Comparison of ENCODE assay signal across 8 cellular contexts in genomic region chr7:5495581-5496375, GRCh38. TPM values are rescaled to one million over a fixed set of nuclear protein-coding genes. Genes with fewer than 3 reads are reported as not detected.
DNase-seq lines count a peak whose midpoint lies in the region; ATAC-seq, FAIRE-seq and TF ChIP-seq lines count a peak whose summit lies in the region.

No MANE protein-coding gene starts in this region.

- no peak overlapping the region for H2AFZ ChIP-seq in MM.1S (ENCODE audit: low read length)

- no peak overlapping the region for H3K9ac ChIP-seq in MM.1S (ENCODE audit: low read length)

- H3K4me1 ChIP-seq in pancreas, result peaks cover 16 to 19% (median 17%) of the 10 kb centered on the region in 3 donors
- 0 out of 2 replicates have a peak, but pooled peaks cover 4% of the 10 kb centered on the region for H3K4me1 ChIP-seq in MM.1S (ENCODE audit: low read length)

- no peaks in the 10 kb centered on the region for H3K9me3 Mint-ChIP-seq in activated CD8-positive, alpha-beta T cell treated with anti-CD3 and anti-CD28 coated beads, Interleukin-2, amount 10 ng/mL, durations not matched to agents 7 days and 5 days (ENCODE audit: insufficient read depth)

- H3K27me3 ChIP-seq in pancreas, result no peaks in the 10 kb centered on the region
- H3K27me3 ChIP-seq in MM.1S (replicated peaks; ENCODE audit: insufficient read depth, low read length), result no peaks in the 10 kb centered on the region

- peaks cover 41% of the 10 kb centered on the region for H3K4me1 Mint-ChIP-seq in activated CD8-positive, alpha-beta T cell treated with anti-CD3 and anti-CD28 coated beads, Interleukin-2, amount 10 ng/mL, durations not matched to agents 7 days and 5 days (ENCODE audit: low read depth)

- CTCF ChIA-PET in RWPE1 (lab: Yijun Ruan, JAX), result interaction anchor here (0.6 to 3.3 kb wide), 10 partner anchors 12 to 183 kb away, joined by 3 to 47 read pairs (median 6); no protein-coding TSS in a partner anchor
- CTCF ChIA-PET in activated CD8-positive, alpha-beta T cell treated with anti-CD3 and anti-CD28 coated beads, Interleukin-2, amount 10 ng/mL, durations not matched to agents 7 days and 5 days (lab: Charles Lee), result interaction anchor here (0.7 to 5.1 kb wide), 27 partner anchors 8 to 286 kb away, joined by 3 to 47 read pairs (median 6); partner anchors contain the start of gene RNF216

- no peak overlapping the region for H3K4me3 Mint-ChIP-seq in activated CD8-positive, alpha-beta T cell treated with anti-CD3 and anti-CD28 coated beads, Interleukin-2, amount 10 ng/mL, durations not matched to agents 7 days and 5 days

- H3K27ac ChIP-seq in RWPE1 (peak overlapping the region; percentile 87), pancreas (peak overlapping the region in 1 of 4 donors; percentile 12), MM.1S (ENCODE audit: low read length) (no peak overlapping the region)

- no peak for FAIRE-seq in pancreas (lab: Jason Lieb, UNC)

- no peak overlapping the region for H3K27ac Mint-ChIP-seq in activated CD8-positive, alpha-beta T cell treated with anti-CD3 and anti-CD28 coated beads, Interleukin-2, amount 10 ng/mL, durations not matched to agents 7 days and 5 days

- ATAC-seq in pancreas, result peak; percentile 81 to 91 (median 87)
- no peak for ATAC-seq in activated CD8-positive, alpha-beta T cell treated with anti-CD3 and anti-CD28 coated beads, Interleukin-2, amount 10 ng/mL, durations not matched to agents 7 days and 5 days
- no peak for ATAC-seq in HG03521 (IDR thresholded peaks at IDR 0.05; ENCODE audit: unreplicated experiment)
- ATAC-seq in GM19463 (IDR thresholded peaks at IDR 0.05; ENCODE audit: unreplicated experiment), result no peak

- H3K36me3 Mint-ChIP-seq in activated CD8-positive, alpha-beta T cell treated with anti-CD3 and anti-CD28 coated beads, Interleukin-2, amount 10 ng/mL, durations not matched to agents 7 days and 5 days (ENCODE audit: low read depth), result peaks cover 15% of the 10 kb centered on the region

- H3K9me2 ChIP-seq in MM.1S (replicated peaks; ENCODE audit: insufficient read depth, low read length), result no peaks in the 10 kb centered on the region

- POLR2A ChIA-PET in RWPE1 (lab: Yijun Ruan, JAX; ENCODE audit: low non-redundant PET), result interaction anchor here (0.5 kb wide), 1 partner anchor 16 kb away, joined by 16 read pairs; no protein-coding TSS in a partner anchor
- POLR2A ChIA-PET in activated CD8-positive, alpha-beta T cell treated with anti-CD3 and anti-CD28 coated beads, Interleukin-2, amount 10 ng/mL, durations not matched to agents 7 days and 5 days (lab: Charles Lee), result interaction anchor here (0.7 to 1.4 kb wide), 4 partner anchors 28 to 286 kb away, joined by 3 to 8 read pairs (median 3); partner anchors contain the start of gene RNF216

- no peaks in the 10 kb centered on the region for H3K79me2 ChIP-seq in MM.1S (ENCODE audit: low read length)

- H3K4me3 ChIP-seq in pancreas (no peak overlapping the region), MM.1S (ENCODE audit: low read length) (no peak overlapping the region)

- intact Hi-C loops in pancreas (cut with DNase I), result loop anchor here in 2 of 3 donors (10.0 kb wide), 1 partner anchor 209 kb away; no protein-coding TSS in a partner anchor

- H3F3A ChIP-seq in MM.1S (ENCODE audit: insufficient read depth, low read length), result no peaks in the 10 kb centered on the region

- WGBS in pancreas, 2 donors, result 45 to 51% methylated on average over 35 of the region's 35 CpGs

- no peak overlapping the region for H3K4me2 ChIP-seq in MM.1S (ENCODE audit: low read depth, low read length)

- H3K9me3 ChIP-seq in pancreas, result no peaks in the 10 kb centered on the region
- H3K9me3 ChIP-seq in MM.1S (replicated peaks; ENCODE audit: insufficient read depth, low read length), result no peaks in the 10 kb centered on the region

- TF ChIP-seq CTCF in RWPE1 (conservative IDR thresholded peaks at IDR 0.05; ENCODE audit: low read depth) (no peak), pancreas (IDR thresholded peaks at IDR 0.05) (no peak), MM.1S (IDR thresholded peaks at IDR 0.05; ENCODE audit: low read length) (no peak)

- H4K20me1 ChIP-seq in MM.1S (ENCODE audit: insufficient read depth, low read length), result no peaks in the 10 kb centered on the region

- DNase-seq in DMS 273 treated with DMSO at 0.1 percent for 48 hours (lab: John Stamatoyannopoulos, UW), result peak; percentile 77
- no peak for DNase-seq in RWPE1 (ENCODE audit: low spot score)
- peak; percentile 66 for DNase-seq in fibroblast of gingiva (ENCODE audit: low read depth)
- DNase-seq in pancreas, result peak; percentile 77 to 97 (median 90)
- DNase-seq in activated CD8-positive, alpha-beta T cell treated with anti-CD3 and anti-CD28 coated beads, Interleukin-2, amount 10 ng/mL, durations not matched to agents 7 days and 5 days, result no peak
- DNase-seq in MM.1S, result no peak

- H3K36me3 ChIP-seq in pancreas (peaks cover 0 to 7% (median 3%) of the 10 kb centered on the region in 3 donors), MM.1S (replicated peaks; ENCODE audit: insufficient read depth, low read length) (no peaks in the 10 kb centered on the region)

- no peaks in the 10 kb centered on the region for H3K27me3 Mint-ChIP-seq in activated CD8-positive, alpha-beta T cell treated with anti-CD3 and anti-CD28 coated beads, Interleukin-2, amount 10 ng/mL, durations not matched to agents 7 days and 5 days (ENCODE audit: low read depth)

RNA-seq across cellular contexts. Expression of gene FBXL18, which starts 17.8 kb away (rescaled TPM):
- 1 to 10 TPM; 3.7 to 6.8 (median 4.2) TPM for total RNA-seq in pancreas
- 1 to 10 TPM; 2.1 to 3.0 TPM for polyA plus RNA-seq in pancreas
- total RNA-seq in activated CD8-positive, alpha-beta T cell treated with anti-CD3 and anti-CD28 coated beads, Interleukin-2, amount 10 ng/mL, durations not matched to agents 7 days and 5 days, result 10 to 100 TPM; 15.6 to 16.0 TPM

RNA-seq across cellular contexts. Expression of gene ACTB, which starts 34.6 kb away (rescaled TPM):
- total RNA-seq in pancreas, result 1,000 to 10,000 TPM in 2 of 6 donors, 100 to 1,000 TPM in 4; 444 to 1,539 (median 804) TPM
- 1,000 to 10,000 TPM in 1 of 2 donors, 100 to 1,000 TPM in 1; 897 to 2,761 TPM for polyA plus RNA-seq in pancreas
- total RNA-seq in activated CD8-positive, alpha-beta T cell treated with anti-CD3 and anti-CD28 coated beads, Interleukin-2, amount 10 ng/mL, durations not matched to agents 7 days and 5 days, result over 10,000 TPM; 13,463 to 13,594 TPM

Comparison
In these comparisons a context has a peak if more than half of its experiments do, and no peak if none do; other contexts are left out.
1. DNase-seq: peak in DMS 273 treated with DMSO at 0.1 percent for 48 hours (single experiment), fibroblast of gingiva (single experiment) and pancreas (6 of 6); none in RWPE1 (single experiment), activated CD8-positive, alpha-beta T cell treated with anti-CD3 and anti-CD28 coated beads, Interleukin-2, amount 10 ng/mL, durations not matched to agents 7 days and 5 days (single experiment) and MM.1S (single experiment).
2. ATAC-seq: peak in pancreas (4 of 4); none in activated CD8-positive, alpha-beta T cell treated with anti-CD3 and anti-CD28 coated beads, Interleukin-2, amount 10 ng/mL, durations not matched to agents 7 days and 5 days (single experiment), HG03521 (single experiment) and GM19463 (single experiment).
3. RNA of gene ACTB, which starts 34.6 kb away (total RNA-seq): 13,463 to 13,594 TPM in activated CD8-positive, alpha-beta T cell treated with anti-CD3 and anti-CD28 coated beads, Interleukin-2, amount 10 ng/mL, durations not matched to agents 7 days and 5 days; 444 to 1,539 TPM in pancreas; every median in the first group is over 4 times any median in the second.